In the genomic region with DNA sequence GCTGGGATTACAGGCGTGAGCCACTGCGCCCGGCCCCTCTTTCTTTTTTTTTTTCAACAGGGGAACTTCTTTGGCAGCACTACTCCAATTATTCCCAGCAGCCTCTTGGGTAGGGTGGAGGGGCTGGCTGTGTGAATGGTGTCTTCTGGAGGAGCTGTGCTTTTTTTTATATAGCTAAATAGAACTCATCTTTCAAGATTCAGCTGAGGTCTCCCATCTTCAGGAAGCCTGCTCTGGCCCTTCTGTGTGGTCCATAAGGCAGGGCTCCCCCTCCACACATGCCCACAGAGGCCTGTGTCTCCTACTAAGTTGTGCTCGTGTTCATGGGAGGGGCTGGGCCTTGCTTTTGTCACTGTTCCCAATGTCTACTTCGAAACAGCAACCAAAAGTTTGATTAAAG, we compare ENCODE assay signal across 12 cellular contexts.
A peak's percentile ranks its signal among the peaks of the same experiment; 100 is the strongest.
DNase-seq lines count a peak whose midpoint lies in the region; ATAC-seq and TF ChIP-seq lines count a peak whose summit lies in the region.
"Had no signal": no experiment of that assay in that cellular context is flagged by ENCODE, and none has a peak within 500 bp of the region (broad histone marks: within the 10 kb centered on the region; RNA-seq: fewer than 3 reads in every experiment).

No MANE protein-coding gene starts in this region.

- no peak overlapping the region for H3K9ac ChIP-seq in muscle layer of colon (ENCODE audit: low read length)

- peaks cover 18% of the 10 kb centered on the region for H3K36me3 Mint-ChIP-seq in GM23338 (ENCODE audit: low read depth)
- peaks cover 12% of the 10 kb centered on the region for H3K36me3 Mint-ChIP-seq in activated CD4-positive, alpha-beta T cell treated with anti-CD3 and anti-CD28 coated beads, Interleukin-2, amount 10 ng/mL, durations not matched to agents 24 days and 14 days (ENCODE audit: low read depth)

- peaks cover 51% of the 10 kb centered on the region for H3K4me1 Mint-ChIP-seq in GM23338
- peaks cover 9% of the 10 kb centered on the region for H3K4me1 Mint-ChIP-seq in activated CD4-positive, alpha-beta T cell treated with anti-CD3 and anti-CD28 coated beads, Interleukin-2, amount 10 ng/mL, durations not matched to agents 24 days and 14 days
- H3K4me1 Mint-ChIP-seq: IgD-negative memory B cell had no signal

- no peaks in the 10 kb centered on the region for H3K9me2 ChIP-seq in GM23338 (ENCODE audit: insufficient read depth)

- H3K36me3 ChIP-seq in GM23338 (ENCODE audit: insufficient read depth) (no peaks in the 10 kb centered on the region), esophagus (ENCODE audit: control insufficient read depth in 2 of 2, insufficient read depth in 2 of 2, low read length in 1 of 2) (peaks cover 0 to 7% of the 10 kb centered on the region in 2 donors), muscle layer of colon (ENCODE audit: insufficient read depth, low read length) (peaks cover 16% of the 10 kb centered on the region)

- no peaks in the 10 kb centered on the region for H3F3A ChIP-seq in GM23338 (replicated peaks; ENCODE audit: low read depth)

- DNase-seq in GM23338 (ENCODE audit: low spot score), result no peak
- no peak for DNase-seq in activated CD4-positive, alpha-beta T cell treated with anti-CD3 and anti-CD28 coated beads, Interleukin-2, amount 10 ng/mL, durations not matched to agents 24 days and 14 days
- DNase-seq in NCI-H2227 treated with DMSO at 0.1 percent for 48 hours (lab: John Stamatoyannopoulos, UW), result no peak
- no peak for DNase-seq in activated gamma-delta T cell (lab: John Stamatoyannopoulos, UW)
- DNase-seq: activated CD4-positive, alpha-beta T cell treated with anti-CD3 and anti-CD28 coated beads, Interleukin-2, amount 10 ng/mL, durations not matched to agents 7 days and 5 days; activated effector memory CD4-positive, alpha-beta T cell treated with Interleukin-2 at 50 U/mL for 16 hours; NCI-H1436 treated with DMSO at 0.1 percent for 48 hours had no signal

- no peak overlapping the region for H2AFZ ChIP-seq in GM23338

- H3K27me3 Mint-ChIP-seq in GM23338 (ENCODE audit: insufficient read depth, low read depth, poor library complexity), result peaks cover 10% of the 10 kb centered on the region
- H3K27me3 Mint-ChIP-seq in activated CD4-positive, alpha-beta T cell treated with anti-CD3 and anti-CD28 coated beads, Interleukin-2, amount 10 ng/mL, durations not matched to agents 24 days and 14 days, result no peaks in the 10 kb centered on the region
- H3K27me3 Mint-ChIP-seq: activated CD4-positive, alpha-beta T cell treated with anti-CD3 and anti-CD28 coated beads, Interleukin-2, amount 10 ng/mL, durations not matched to agents 7 days and 5 days had no signal

- H3K9me3 Mint-ChIP-seq in GM23338, result no peaks in the 10 kb centered on the region
- H3K9me3 Mint-ChIP-seq in activated CD4-positive, alpha-beta T cell treated with anti-CD3 and anti-CD28 coated beads, Interleukin-2, amount 10 ng/mL, durations not matched to agents 24 days and 14 days, result no peaks in the 10 kb centered on the region
- H3K9me3 Mint-ChIP-seq: IgD-negative memory B cell had no signal

- no peak overlapping the region for H3K4me3 ChIP-seq in GM23338
- no peak overlapping the region for H3K4me3 ChIP-seq in esophagus (ENCODE audit: low read depth in 1 of 2, low read length in 2 of 2)
- H3K4me3 ChIP-seq in muscle layer of colon (ENCODE audit: low read depth in 1 of 2, low read length in 2 of 2), result no peak overlapping the region

- no peaks in the 10 kb centered on the region for H4K20me1 ChIP-seq in GM23338 (replicated peaks; ENCODE audit: insufficient read depth)

- no peak overlapping the region for H3K4me2 ChIP-seq in GM23338

- H3K27me3 ChIP-seq in GM23338 (ENCODE audit: insufficient read depth) (no peaks in the 10 kb centered on the region), esophagus (ENCODE audit: control insufficient read depth in 1 of 2, insufficient read depth in 2 of 2, low read length in 2 of 2) (no peaks in the 10 kb centered on the region), muscle layer of colon (ENCODE audit: control insufficient read depth in 1 of 2, insufficient read depth in 2 of 2, low read length in 2 of 2) (no peaks in the 10 kb centered on the region)

- no peak overlapping the region for H3K4me3 Mint-ChIP-seq in GM23338
- H3K4me3 Mint-ChIP-seq in activated CD4-positive, alpha-beta T cell treated with anti-CD3 and anti-CD28 coated beads, Interleukin-2, amount 10 ng/mL, durations not matched to agents 24 days and 14 days, result no peak overlapping the region
- H3K4me3 Mint-ChIP-seq: activated CD4-positive, alpha-beta T cell treated with anti-CD3 and anti-CD28 coated beads, Interleukin-2, amount 10 ng/mL, durations not matched to agents 7 days and 5 days; IgD-negative memory B cell had no signal

- 0 out of 2 replicates have a peak overlapping the region, but pooled peaks have one; percentile 12 for H3K27ac Mint-ChIP-seq in GM23338
- H3K27ac Mint-ChIP-seq in activated CD4-positive, alpha-beta T cell treated with anti-CD3 and anti-CD28 coated beads, Interleukin-2, amount 10 ng/mL, durations not matched to agents 24 days and 14 days, result no peak overlapping the region
- H3K27ac Mint-ChIP-seq: IgD-negative memory B cell had no signal

- H3K27ac ChIP-seq in GM23338 (ENCODE audit: low read depth), result 0 out of 2 replicates have a peak overlapping the region, but pooled peaks have one; percentile 66
- H3K27ac ChIP-seq in esophagus (ENCODE audit: low read depth in 2 of 2, low read length in 1 of 2), result peak overlapping the region; percentile 44 to 80
- peak overlapping the region; percentile 40 for H3K27ac ChIP-seq in muscle layer of colon (ENCODE audit: low read depth, low read length)
- H3K27ac ChIP-seq in temporal lobe (ENCODE audit: low read depth, low read length), result peak overlapping the region; percentile 9

- H3K4me1 ChIP-seq in GM23338 (ENCODE audit: insufficient read depth) (peaks cover 18% of the 10 kb centered on the region), esophagus (ENCODE audit: control insufficient read depth in 2 of 2, insufficient read depth in 2 of 2, low read length in 1 of 2) (no peaks in the 10 kb centered on the region), muscle layer of colon (ENCODE audit: insufficient read depth, low read length) (peaks cover 58% of the 10 kb centered on the region)

- no peaks in the 10 kb centered on the region for H3K79me2 ChIP-seq in GM23338 (replicated peaks; ENCODE audit: insufficient read depth)

- no peak for TF ChIP-seq CTCF in GM23338 (conservative IDR thresholded peaks at IDR 0.05; ENCODE audit: low read depth in 2 of 2)

- 66 to 71% methylated on average over 5 of the region's 5 CpGs for WGBS in esophagus, 2 donors

- H3K9me3 ChIP-seq in esophagus (ENCODE audit: control insufficient read depth in 2 of 2, insufficient read depth in 1 of 2, low read depth in 1 of 2, low read length in 1 of 2) (no peaks in the 10 kb centered on the region), muscle layer of colon (ENCODE audit: low read length) (no peaks in the 10 kb centered on the region)

- intact Hi-C loops in activated CD4-positive, alpha-beta T cell treated with anti-CD3 and anti-CD28 coated beads, Interleukin-2, amount 10 ng/mL, durations not matched to agents 24 days and 14 days (cut with micrococcal nuclease), result no loop called here

- no peak for ATAC-seq in GM23338
- ATAC-seq in GM18498 (IDR thresholded peaks at IDR 0.05; ENCODE audit: unreplicated experiment), result no peak

TF ChIP-seq in GM23338, 12 proteins besides CTCF, POLR2A, EP300 and RAD21 (continues in another document):
- TF ChIP-seq POLR2AphosphoS5 (IDR thresholded peaks at IDR 0.05; ENCODE audit: low read depth) (no peak), ZNF331 (CRISPR knock-in tag; IDR thresholded peaks at IDR 0.05; ENCODE audit: low read depth) (no peak), JUNB (IDR thresholded peaks at IDR 0.05; ENCODE audit: unreplicated experiment) (no peak), EZH2phosphoT487 (IDR thresholded peaks at IDR 0.05; ENCODE audit: unreplicated experiment) (no peak)
- TF ChIP-seq, protein P1, sequence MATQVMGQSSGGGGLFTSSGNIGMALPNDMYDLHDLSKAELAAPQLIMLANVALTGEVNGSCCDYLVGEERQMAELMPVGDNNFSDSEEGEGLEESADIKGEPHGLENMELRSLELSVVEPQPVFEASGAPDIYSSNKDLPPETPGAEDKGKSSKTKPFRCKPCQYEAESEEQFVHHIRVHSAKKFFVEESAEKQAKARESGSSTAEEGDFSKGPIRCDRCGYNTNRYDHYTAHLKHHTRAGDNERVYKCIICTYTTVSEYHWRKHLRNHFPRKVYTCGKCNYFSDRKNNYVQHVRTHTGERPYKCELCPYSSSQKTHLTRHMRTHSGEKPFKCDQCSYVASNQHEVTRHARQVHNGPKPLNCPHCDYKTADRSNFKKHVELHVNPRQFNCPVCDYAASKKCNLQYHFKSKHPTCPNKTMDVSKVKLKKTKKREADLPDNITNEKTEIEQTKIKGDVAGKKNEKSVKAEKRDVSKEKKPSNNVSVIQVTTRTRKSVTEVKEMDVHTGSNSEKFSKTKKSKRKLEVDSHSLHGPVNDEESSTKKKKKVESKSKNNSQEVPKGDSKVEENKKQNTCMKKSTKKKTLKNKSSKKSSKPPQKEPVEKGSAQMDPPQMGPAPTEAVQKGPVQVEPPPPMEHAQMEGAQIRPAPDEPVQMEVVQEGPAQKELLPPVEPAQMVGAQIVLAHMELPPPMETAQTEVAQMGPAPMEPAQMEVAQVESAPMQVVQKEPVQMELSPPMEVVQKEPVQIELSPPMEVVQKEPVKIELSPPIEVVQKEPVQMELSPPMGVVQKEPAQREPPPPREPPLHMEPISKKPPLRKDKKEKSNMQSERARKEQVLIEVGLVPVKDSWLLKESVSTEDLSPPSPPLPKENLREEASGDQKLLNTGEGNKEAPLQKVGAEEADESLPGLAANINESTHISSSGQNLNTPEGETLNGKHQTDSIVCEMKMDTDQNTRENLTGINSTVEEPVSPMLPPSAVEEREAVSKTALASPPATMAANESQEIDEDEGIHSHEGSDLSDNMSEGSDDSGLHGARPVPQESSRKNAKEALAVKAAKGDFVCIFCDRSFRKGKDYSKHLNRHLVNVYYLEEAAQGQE (IDR thresholded peaks at IDR 0.05; ENCODE audit: unreplicated experiment), result no peak

Comparison
In these comparisons a context has a peak if more than half of its experiments do, and no peak if none do; other contexts are left out.
1. H3K27ac ChIP-seq: peak in every context shown above with its lines; median percentile 66 in GM23338; 62 in esophagus; 40 in muscle layer of colon; 9 in temporal lobe.